14 cellular contexts compared by ENCODE assay signal in genomic region chr17:63993368-63993990, GRCh38. TPM values are rescaled to one million over a fixed set of nuclear protein-coding genes. Genes with fewer than 3 reads are reported as not detected.
DNase-seq lines count a peak whose midpoint lies in the region; ATAC-seq, FAIRE-seq and TF ChIP-seq lines count a peak whose summit lies in the region.
"Had no signal": no experiment of that assay in that cellular context is flagged by ENCODE, and none has a peak within 500 bp of the region (broad histone marks: within the 10 kb centered on the region; RNA-seq: fewer than 3 reads in every experiment).

No MANE protein-coding gene starts in this region.

- H3K4me1 ChIP-seq in lower lobe of right lung, result peaks cover 20% of the 10 kb centered on the region
- H3K4me1 ChIP-seq in Karpas-422 (ENCODE audit: low read length), result peaks cover 10% of the 10 kb centered on the region

- intact Hi-C loops in CD14-positive monocyte (cut with micrococcal nuclease) (loop anchor here (5.0 kb wide), 1 partner anchor 34 kb away; no protein-coding TSS in a partner anchor), lower lobe of right lung (cut with DNase I) (no loop called here)

- H3K4me1 Mint-ChIP-seq in CD14-positive monocyte, result peaks cover 23% of the 10 kb centered on the region

- no peak overlapping the region for H3K4me3 ChIP-seq in GM12865 (ENCODE audit: low read depth, low read length)
- H3K4me3 ChIP-seq in lower lobe of right lung, result no peak overlapping the region
- H3K4me3 ChIP-seq in Karpas-422 (ENCODE audit: low read length), result no peak overlapping the region
- H3K4me3 ChIP-seq: SJCRH30 had no signal

- H3K27me3 Mint-ChIP-seq in CD14-positive monocyte (ENCODE audit: low read depth in 3 of 3), result peaks cover 25 to 43% (median 36%) of the 10 kb centered on the region in 3 donors

- no peak overlapping the region for H3K4me2 ChIP-seq in Karpas-422 (ENCODE audit: low read depth, low read length, poor library complexity, severe bottlenecking)

- H3K27me3 ChIP-seq in lower lobe of right lung (ENCODE audit: low read depth) (peaks cover 15% of the 10 kb centered on the region), Karpas-422 (ENCODE audit: low read length) (0 out of 2 replicates have a peak, but pooled peaks cover 2% of the 10 kb centered on the region)
- H3K27me3 ChIP-seq: SJCRH30 had no signal

- H3K36me3 ChIP-seq in lower lobe of right lung (no peaks in the 10 kb centered on the region), Karpas-422 (ENCODE audit: insufficient read depth, low read length) (no peaks in the 10 kb centered on the region)
- H3K36me3 ChIP-seq: SJCRH30 had no signal

- DNase-seq in CD14-positive monocyte (ENCODE audit: low spot score) (peak; percentile 32), GM12865 (ENCODE audit: low read depth) (peak; percentile 23), activated T-helper 1 cell treated with Interleukin-2 at 50 U/mL for 16 hours (ENCODE audit: low read depth) (peak; percentile 12), lower lobe of right lung (peak; percentile 23), Karpas-422 (no peak), frontal cortex (ENCODE audit: low spot score in 2 of 2) (no peak), NCI-H2196 treated with DMSO at 0.1 percent for 48 hours (lab: John Stamatoyannopoulos, UW; ENCODE audit: unreplicated experiment) (no peak)
- DNase-seq: DND-41, GOT3, left cardiac atrium, SJCRH30 had no signal

- peaks cover 0 to 14% (median 3%) of the 10 kb centered on the region in 7 donors for H3K9me3 Mint-ChIP-seq in CD14-positive monocyte

- H3K27ac ChIP-seq in lower lobe of right lung (no peak overlapping the region), Karpas-422 (ENCODE audit: low read length) (no peak overlapping the region)
- H3K27ac ChIP-seq: C4-2B, SJCRH30 had no signal

- 0 out of 2 replicates have a peak, but pooled peaks cover 3% of the 10 kb centered on the region for H4K20me1 ChIP-seq in Karpas-422 (ENCODE audit: insufficient read depth, low read depth, low read length)

- H3K36me3 Mint-ChIP-seq in CD14-positive monocyte, result no peaks in the 10 kb centered on the region

- H3K9me2 ChIP-seq in Karpas-422 (replicated peaks; ENCODE audit: insufficient read depth, low read length), result no peaks in the 10 kb centered on the region

- H3K79me2 ChIP-seq in Karpas-422 (ENCODE audit: low read length), result no peaks in the 10 kb centered on the region

- TF ChIP-seq CTCF in CD14-positive monocyte (IDR thresholded peaks at IDR 0.05) (no peak), GM12865 (IDR thresholded peaks at IDR 0.05; ENCODE audit: insufficient read depth, low read depth, low read length, missing control alignments) (no peak), lower lobe of right lung (IDR thresholded peaks at IDR 0.05) (no peak)

- FAIRE-seq in frontal cortex (lab: Jason Lieb, UNC), result no peak
- FAIRE-seq: colon had no signal

- no peak overlapping the region for H3K4me3 Mint-ChIP-seq in CD14-positive monocyte

- H3K27ac Mint-ChIP-seq in CD14-positive monocyte, result no peak overlapping the region

- H3K9me3 ChIP-seq in lower lobe of right lung (no peaks in the 10 kb centered on the region), Karpas-422 (ENCODE audit: low read length) (no peaks in the 10 kb centered on the region)
- H3K9me3 ChIP-seq: SJCRH30 had no signal

- ATAC-seq in lower lobe of right lung (no peak), HG03175 (IDR thresholded peaks at IDR 0.05; ENCODE audit: unreplicated experiment) (no peak)
- ATAC-seq: left cardiac atrium had no signal

- H2AFZ ChIP-seq in Karpas-422 (ENCODE audit: low read length), result no peak overlapping the region

- no peak overlapping the region for H3K9ac ChIP-seq in Karpas-422 (ENCODE audit: low read length)

RNA-seq across cellular contexts. Expression of gene PRR29, which starts 4.7 kb away (rescaled TPM):
- 1 to 10 TPM; 1.4 to 2.1 TPM for polyA plus RNA-seq in CD14-positive monocyte
- total RNA-seq in lower lobe of right lung (11.3 TPM), frontal cortex (2.0 TPM)
- total RNA-seq in Karpas-422 (2014; rRNA removed; shearing (Covaris generic); ENCODE audit: low replicate concordance), result not detected in 2 replicates

RNA-seq across cellular contexts. Expression of gene SCN4A, which starts 20.8 kb away (rescaled TPM):
- polyA plus RNA-seq in CD14-positive monocyte, result not detected
- total RNA-seq in lower lobe of right lung (0.18 TPM), frontal cortex (not detected)
- under 0.01 and 0.07 TPM in 2 replicates for total RNA-seq in Karpas-422 (2014; rRNA removed; shearing (Covaris generic); ENCODE audit: low replicate concordance)

RNA-seq across cellular contexts. Expression of gene ICAM2, which starts 27.0 kb away (rescaled TPM):
- 100 to 1,000 TPM; 174 to 186 TPM for polyA plus RNA-seq in CD14-positive monocyte
- total RNA-seq in lower lobe of right lung, result 69.2 TPM
- total RNA-seq in Karpas-422 (2014; rRNA removed; shearing (Covaris generic); ENCODE audit: low replicate concordance), result 4.4 and 12.1 TPM in 2 replicates
- total RNA-seq in frontal cortex, result 7.3 TPM

Comparison
In these comparisons a context has a peak if more than half of its experiments do, and no peak if none do; other contexts are left out.
1. DNase-seq: peak in CD14-positive monocyte (single experiment), GM12865 (single experiment), activated T-helper 1 cell treated with Interleukin-2 at 50 U/mL for 16 hours (single experiment) and lower lobe of right lung (single experiment); none in Karpas-422 (single experiment), frontal cortex (0 of 2) and NCI-H2196 treated with DMSO at 0.1 percent for 48 hours (single experiment).